Comparison of ENCODE assay signal across 8 cellular contexts in genomic region chr4:169270156-169270809, GRCh38. TPM values are rescaled to one million over a fixed set of nuclear protein-coding genes. Genes with fewer than 3 reads are reported as not detected.
DNase-seq lines count a peak whose midpoint lies in the region; ATAC-seq, FAIRE-seq and TF ChIP-seq lines count a peak whose summit lies in the region.

No MANE protein-coding gene starts in this region.

- dilution Hi-C loops in mammary epithelial cell (cut with HindIII; ENCODE audit: low sequenced_read_pairs): no loop called here

- intact Hi-C loops in mammary epithelial cell (cut with micrococcal nuclease): loop anchor here (1.0 to 5.0 kb wide), 8 partner anchors 43 to 347 kb away; partner anchors contain the start of gene CBR4

- H3K27ac ChIP-seq in mammary epithelial cell (ENCODE audit: insufficient read depth, low read depth, low read length) (peak overlapping the region; percentile 89), small intestine (ENCODE audit: low read depth in 1 of 2, low read length in 1 of 2) (peak overlapping the region; percentile 86 to 93)

- BruUV-seq in mammary epithelial cell (replicated peaks; lab: Mats Ljungman, UMichigan): no TSS peak

- WGBS in mammary epithelial cell (ENCODE audit: low coverage, missing lambda C conversion rate): 2% methylated on average over 39 of the region's 56 CpGs
- 0 to 1% (median 0%) methylated on average over 41 to 56 of the region's 56 CpGs for WGBS in small intestine, 3 donors

- H3K9me3 ChIP-seq in mammary epithelial cell (replicated peaks; ENCODE audit: insufficient read depth, low read length) (no peaks in the 10 kb centered on the region), small intestine (ENCODE audit: control insufficient read depth, low read depth) (no peaks in the 10 kb centered on the region)

- H3K27me3 ChIP-seq in mammary epithelial cell (ENCODE audit: insufficient read depth, low read length): no peaks in the 10 kb centered on the region
- no peaks in the 10 kb centered on the region for H3K27me3 ChIP-seq in small intestine (ENCODE audit: control insufficient read depth in 2 of 2, insufficient read depth in 2 of 2, low read length in 2 of 2)

- peaks cover 54% of the 10 kb centered on the region for H3K79me2 ChIP-seq in mammary epithelial cell (ENCODE audit: insufficient read depth, low read length)

- peak overlapping the region; percentile 92 for H3K9ac ChIP-seq in mammary epithelial cell (ENCODE audit: insufficient read depth, low read length)

- ATAC-seq in GM19351 (IDR thresholded peaks at IDR 0.05; ENCODE audit: unreplicated experiment): peak; percentile 41
- ATAC-seq in HG03354 (IDR thresholded peaks at IDR 0.05; ENCODE audit: poor library complexity, severe bottlenecking, unreplicated experiment): peak; percentile 55

- in situ Hi-C loops in mammary epithelial cell (cut with MboI; ENCODE audit: low sequenced_read_pairs in 2 of 2): loop anchor here in 1 of 2 donors (25.0 kb wide), 2 partner anchors 108 to 258 kb away; partner anchors contain the start of gene CBR4

- no peak for FAIRE-seq in small intestine (lab: Jason Lieb, UNC)

- peak overlapping the region; percentile 95 for H3K4me2 ChIP-seq in mammary epithelial cell (ENCODE audit: insufficient read depth, low read depth, low read length)

- H3K4me3 ChIP-seq in mammary epithelial cell (replicated peaks in 1 of 3; ENCODE audit: insufficient read depth in 1 of 3, low read depth in 2 of 3, low read length in 3 of 3) (peak overlapping the region; percentile 71 to 95 (median 75)), small intestine (ENCODE audit: low read depth in 1 of 2, low read length in 2 of 2) (peak overlapping the region; percentile 63 to 94)

- H4K20me1 ChIP-seq in mammary epithelial cell (ENCODE audit: insufficient read depth, low read length): no peaks in the 10 kb centered on the region

- H2AFZ ChIP-seq in mammary epithelial cell (ENCODE audit: low read depth, low read length): peak overlapping the region; percentile 87

- H3K4me1 ChIP-seq in mammary epithelial cell (ENCODE audit: insufficient read depth, low read length) (peaks cover 26% of the 10 kb centered on the region), small intestine (ENCODE audit: control insufficient read depth in 2 of 2, insufficient read depth in 1 of 2, low read depth in 1 of 2, low read length in 1 of 2) (peaks cover 0 to 2% of the 10 kb centered on the region in 2 donors)

- DNase-seq in EH (ENCODE audit: low read depth) (peak; percentile 62), RKO (ENCODE audit: low spot score) (peak; percentile 54), mammary epithelial cell (peak; percentile 71), iris pigment epithelial cell (ENCODE audit: low read depth) (peak; percentile 48), small intestine (peak; percentile 73), NCI-H2196 treated with DMSO at 0.1 percent for 48 hours (lab: John Stamatoyannopoulos, UW; ENCODE audit: unreplicated experiment) (no peak)

- CTCF ChIA-PET in mammary epithelial cell (lab: Charles Lee; ENCODE audit: low non-redundant PET): interaction anchor here (1.0 kb wide), 1 partner anchor 260 kb away, joined by 4 read pairs; the partner anchor contains the start of gene CBR4

- TF ChIP-seq CTCF in mammary epithelial cell (conservative IDR thresholded peaks at IDR 0.05 in 1 of 2, IDR thresholded peaks at IDR 0.05 in 1 of 2; ENCODE audit: extremely low read depth in 1 of 2, insufficient read depth in 1 of 2, low read depth in 1 of 2, low read length in 2 of 2): peak in 1 of 2 donors; percentile 28

- H3K36me3 ChIP-seq in mammary epithelial cell (ENCODE audit: insufficient read depth, low read length) (no peaks in the 10 kb centered on the region), small intestine (ENCODE audit: control insufficient read depth in 2 of 2, insufficient read depth in 2 of 2, low read length in 2 of 2) (no peaks in the 10 kb centered on the region)

RNA-seq across cellular contexts. Expression of gene SH3RF1, which starts 0.5 kb away (rescaled TPM):
- 10 to 100 TPM; 30.8 to 38.2 TPM for total RNA-seq in mammary epithelial cell
- 16.6 TPM for polyA plus RNA-seq in mammary epithelial cell
- 79.5 TPM for polyA minus RNA-seq in mammary epithelial cell
- polyA plus RNA-seq in small intestine: 10 to 100 TPM; 10.7 to 12.2 (median 10.8) TPM
